Comparison of ENCODE assay signal across 12 cellular contexts in genomic region chr7:130990178-130990832, GRCh38.
DNase-seq lines count a peak whose midpoint lies in the region; ATAC-seq and TF ChIP-seq lines count a peak whose summit lies in the region.
"Had no signal": no experiment of that assay in that cellular context is flagged by ENCODE, and none has a peak within 500 bp of the region (broad histone marks: within the 10 kb centered on the region; RNA-seq: fewer than 3 reads in every experiment).

No MANE protein-coding gene starts in this region.

- H3F3A ChIP-seq in GM23338 (replicated peaks; ENCODE audit: low read depth): no peaks in the 10 kb centered on the region; the same call in 1 of the 2 replicates

- 0 out of 2 replicates have a peak overlapping the region, but pooled peaks have one; percentile 16 for H3K27ac Mint-ChIP-seq in GM23338
- H3K27ac Mint-ChIP-seq in activated CD8-positive, alpha-beta T cell treated with anti-CD3 and anti-CD28 coated beads for 36 hours: peak overlapping the region; percentile 81
- H3K27ac Mint-ChIP-seq in stimulated activated effector memory CD8-positive, alpha-beta T cell treated with anti-CD3 and anti-CD28 coated beads, Interleukin-12 subunit alpha, Interleukin-12 subunit beta, amount 100 ng/mL, for 72 hours: peak overlapping the region; percentile 43

- no peak for TF ChIP-seq POLR2A in esophagus muscularis mucosa (IDR thresholded peaks at IDR 0.05; ENCODE audit: low read depth)
- no peak for TF ChIP-seq POLR2A in right lobe of liver (IDR thresholded peaks at IDR 0.05)

- peaks cover 7% of the 10 kb centered on the region for H4K20me1 ChIP-seq in GM23338 (replicated peaks; ENCODE audit: insufficient read depth)

- H3K9me3 ChIP-seq in esophagus muscularis mucosa (no peaks in the 10 kb centered on the region), right lobe of liver (no peaks in the 10 kb centered on the region)

- no peaks in the 10 kb centered on the region for H3K36me3 Mint-ChIP-seq in GM23338 (ENCODE audit: low read depth)
- H3K36me3 Mint-ChIP-seq in activated CD8-positive, alpha-beta T cell treated with anti-CD3 and anti-CD28 coated beads for 36 hours (ENCODE audit: low read depth): peaks cover 18% of the 10 kb centered on the region
- H3K36me3 Mint-ChIP-seq in stimulated activated effector memory CD8-positive, alpha-beta T cell treated with anti-CD3 and anti-CD28 coated beads, Interleukin-12 subunit alpha, Interleukin-12 subunit beta, amount 100 ng/mL, for 72 hours: no peaks in the 10 kb centered on the region

- TF ChIP-seq EP300 in esophagus muscularis mucosa (IDR thresholded peaks at IDR 0.05): no peak

- no peak for DNase-seq in GM23338 (ENCODE audit: low spot score)
- DNase-seq in activated CD8-positive, alpha-beta T cell treated with anti-CD3 and anti-CD28 coated beads for 36 hours: no peak
- no peak for DNase-seq in esophagus muscularis mucosa (ENCODE audit: extremely low spot score)
- DNase-seq in stimulated activated effector memory CD8-positive, alpha-beta T cell treated with anti-CD3 and anti-CD28 coated beads, Interleukin-12 subunit alpha, Interleukin-12 subunit beta, amount 100 ng/mL, for 72 hours (ENCODE audit: low spot score in 2 of 2): no peak
- no peak for DNase-seq in right lobe of liver
- DNase-seq: HCEC 1CT, NCI-H446 treated with DMSO at 0.1 percent for 48 hours, occipital lobe, SHP77 treated with DMSO at 0.1 percent for 48 hours had no signal

- peaks cover 6% of the 10 kb centered on the region for H3K79me2 ChIP-seq in GM23338 (replicated peaks; ENCODE audit: insufficient read depth)

- H3K27me3 Mint-ChIP-seq in GM23338 (ENCODE audit: insufficient read depth, low read depth, poor library complexity): peaks cover 2% of the 10 kb centered on the region
- no peaks in the 10 kb centered on the region for H3K27me3 Mint-ChIP-seq in activated CD8-positive, alpha-beta T cell treated with anti-CD3 and anti-CD28 coated beads for 36 hours

- WGBS in esophagus muscularis mucosa: 72% methylated on average over 16 of the region's 16 CpGs
- WGBS in right lobe of liver (ENCODE audit: insufficient coverage, low coverage, low lambda C conversion rate, missing lambda C conversion rate): 75% methylated on average over 12 of the region's 16 CpGs

- ATAC-seq in GM23338 (no peak), HG02623 (IDR thresholded peaks at IDR 0.05; ENCODE audit: unreplicated experiment) (no peak), HG02981 (IDR thresholded peaks at IDR 0.05; ENCODE audit: unreplicated experiment) (no peak), GM18907 (IDR thresholded peaks at IDR 0.05; ENCODE audit: unreplicated experiment) (no peak), right lobe of liver (no peak)
- ATAC-seq in activated CD8-positive, alpha-beta T cell treated with anti-CD3 and anti-CD28 coated beads for 36 hours: no peak
- peak; percentile 49 for ATAC-seq in stimulated activated effector memory CD8-positive, alpha-beta T cell treated with anti-CD3 and anti-CD28 coated beads, Interleukin-12 subunit alpha, Interleukin-12 subunit beta, amount 100 ng/mL, for 72 hours

- intact Hi-C loops in activated CD8-positive, alpha-beta T cell treated with anti-CD3 and anti-CD28 coated beads for 36 hours (cut with micrococcal nuclease): no loop called here
- intact Hi-C loops in esophagus muscularis mucosa (cut with DNase I) (no loop called here), right lobe of liver (cut with DNase I) (loop anchor here in 1 of 2 donors (10.0 kb wide), 1 partner anchor 46 kb away; no protein-coding TSS in a partner anchor)

- H3K27me3 ChIP-seq in GM23338 (ENCODE audit: insufficient read depth) (no peaks in the 10 kb centered on the region), esophagus muscularis mucosa (no peaks in the 10 kb centered on the region), right lobe of liver (no peaks in the 10 kb centered on the region)

- TF ChIP-seq CTCF in GM23338 (conservative IDR thresholded peaks at IDR 0.05; ENCODE audit: low read depth in 2 of 2) (no peak), esophagus muscularis mucosa (IDR thresholded peaks at IDR 0.05) (no peak), right lobe of liver (IDR thresholded peaks at IDR 0.05) (no peak)
- no peak for TF ChIP-seq CTCF in activated CD8-positive, alpha-beta T cell treated with anti-CD3 and anti-CD28 coated beads for 36 hours (IDR thresholded peaks at IDR 0.05)

- peaks cover 22% of the 10 kb centered on the region for H3K4me1 Mint-ChIP-seq in GM23338
- H3K4me1 Mint-ChIP-seq in activated CD8-positive, alpha-beta T cell treated with anti-CD3 and anti-CD28 coated beads for 36 hours (ENCODE audit: low read depth): peaks cover 76% of the 10 kb centered on the region
- H3K4me1 Mint-ChIP-seq in stimulated activated effector memory CD8-positive, alpha-beta T cell treated with anti-CD3 and anti-CD28 coated beads, Interleukin-12 subunit alpha, Interleukin-12 subunit beta, amount 100 ng/mL, for 72 hours: peaks cover 74% of the 10 kb centered on the region

- no peaks in the 10 kb centered on the region for H3K9me2 ChIP-seq in GM23338 (ENCODE audit: insufficient read depth)

- H3K36me3 ChIP-seq in GM23338 (ENCODE audit: insufficient read depth) (no peaks in the 10 kb centered on the region; the same call in none of the 2 replicates), esophagus muscularis mucosa (peaks cover 0 to 22% (median 8%) of the 10 kb centered on the region in 4 donors), right lobe of liver (no peaks in the 10 kb centered on the region)

- H3K27ac ChIP-seq in GM23338 (ENCODE audit: low read depth) (no peak overlapping the region), esophagus muscularis mucosa (replicated peaks in 1 of 4) (peak overlapping the region; percentile 20 to 56 (median 34)), right lobe of liver (no peak overlapping the region)

- no peak overlapping the region for H3K4me3 Mint-ChIP-seq in GM23338
- H3K4me3 Mint-ChIP-seq in activated CD8-positive, alpha-beta T cell treated with anti-CD3 and anti-CD28 coated beads for 36 hours: no peak overlapping the region
- peak overlapping the region; percentile 15 for H3K4me3 Mint-ChIP-seq in stimulated activated effector memory CD8-positive, alpha-beta T cell treated with anti-CD3 and anti-CD28 coated beads, Interleukin-12 subunit alpha, Interleukin-12 subunit beta, amount 100 ng/mL, for 72 hours

- no peak overlapping the region for H3K4me2 ChIP-seq in GM23338

- CTCF ChIA-PET in activated CD8-positive, alpha-beta T cell treated with anti-CD3 and anti-CD28 coated beads for 36 hours (lab: Charles Lee): interaction anchor here (1.0 to 1.7 kb wide), 4 partner anchors 8 to 50 kb away, joined by 5 to 11 read pairs (median 6); no protein-coding TSS in a partner anchor

- H3K4me3 ChIP-seq in GM23338 (no peak overlapping the region), esophagus muscularis mucosa (no peak overlapping the region), right lobe of liver (no peak overlapping the region)

- H3K4me1 ChIP-seq in GM23338 (ENCODE audit: insufficient read depth): no peaks in the 10 kb centered on the region
- peaks cover 78 to 100% (median 99%) of the 10 kb centered on the region in 4 donors for H3K4me1 ChIP-seq in esophagus muscularis mucosa
- H3K4me1 ChIP-seq in right lobe of liver: peaks cover 0 to 61% (median 28%) of the 10 kb centered on the region in 4 donors

- POLR2A ChIA-PET in activated CD8-positive, alpha-beta T cell treated with anti-CD3 and anti-CD28 coated beads for 36 hours (lab: Charles Lee): interaction anchor here (0.6 to 1.4 kb wide), 4 partner anchors 13 to 452 kb away, joined by 3 read pairs; no protein-coding TSS in a partner anchor

- no peak overlapping the region for H2AFZ ChIP-seq in GM23338

- no peaks in the 10 kb centered on the region for H3K9me3 Mint-ChIP-seq in GM23338
- no peaks in the 10 kb centered on the region for H3K9me3 Mint-ChIP-seq in activated CD8-positive, alpha-beta T cell treated with anti-CD3 and anti-CD28 coated beads for 36 hours
- no peaks in the 10 kb centered on the region for H3K9me3 Mint-ChIP-seq in stimulated activated effector memory CD8-positive, alpha-beta T cell treated with anti-CD3 and anti-CD28 coated beads, Interleukin-12 subunit alpha, Interleukin-12 subunit beta, amount 100 ng/mL, for 72 hours

TF ChIP-seq in GM23338, 12 proteins besides CTCF, POLR2A, EP300 and RAD21 (continues in another document):
- no peak for TF ChIP-seq CREB1 (CRISPR knock-in tag; IDR thresholded peaks at IDR 0.05; ENCODE audit: low read depth)
- no peak for TF ChIP-seq ZNF114 (CRISPR knock-in tag; IDR thresholded peaks at IDR 0.05)
- no peak for TF ChIP-seq JUNB (IDR thresholded peaks at IDR 0.05; ENCODE audit: unreplicated experiment)

Comparison
In these comparisons a context has a peak if more than half of its experiments do, and no peak if none do; other contexts are left out.
1. H3K27ac ChIP-seq: peak in esophagus muscularis mucosa (4 of 4); none in GM23338 (single experiment) and right lobe of liver (0 of 3).
2. H3K27ac Mint-ChIP-seq: peak in every context shown above with its lines; median percentile 81 in activated CD8-positive, alpha-beta T cell treated with anti-CD3 and anti-CD28 coated beads for 36 hours; 43 in stimulated activated effector memory CD8-positive, alpha-beta T cell treated with anti-CD3 and anti-CD28 coated beads, Interleukin-12 subunit alpha, Interleukin-12 subunit beta, amount 100 ng/mL, for 72 hours; 16 in GM23338.